Comparison of ENCODE assay signal across 2 cellular contexts in genomic region chr1:41844255-41844654, GRCh38.
TF ChIP-seq lines count a peak whose summit lies in the region.

No MANE protein-coding gene starts in this region.

TF ChIP-seq in GM12891, 5 proteins besides CTCF, POLR2A, EP300 and RAD21:
- TF ChIP-seq PAX5 (IDR thresholded peaks at IDR 0.05; ENCODE audit: insufficient read depth, low read length, severe bottlenecking) (no peak), TAF1 (IDR thresholded peaks at IDR 0.05; ENCODE audit: low read depth, low read length) (no peak), SPI1 (IDR thresholded peaks at IDR 0.05; ENCODE audit: low read depth, low read length) (no peak), POU2F2 (IDR thresholded peaks at IDR 0.05; ENCODE audit: low read depth, low read length) (no peak), POLR2AphosphoS5 (IDR thresholded peaks at IDR 0.05; ENCODE audit: low read depth, low read length) (no peak)

TF ChIP-seq in H1, 55 proteins besides CTCF, POLR2A, EP300 and RAD21:
- TF ChIP-seq CTBP2 (IDR thresholded peaks at IDR 0.05; ENCODE audit: borderline replicate concordance, insufficient read depth, insufficient read length, low read length) = no peak
- no peak for TF ChIP-seq SRF (IDR thresholded peaks at IDR 0.05; ENCODE audit: low read depth, low read length)
- no peak for TF ChIP-seq CEBPB (IDR thresholded peaks at IDR 0.05; ENCODE audit: low read depth, low read length)
TF ChIP-seq in H1: peak in this region for 0.
